Comparison of ENCODE assay signal across 10 cellular contexts in the genomic region with DNA sequence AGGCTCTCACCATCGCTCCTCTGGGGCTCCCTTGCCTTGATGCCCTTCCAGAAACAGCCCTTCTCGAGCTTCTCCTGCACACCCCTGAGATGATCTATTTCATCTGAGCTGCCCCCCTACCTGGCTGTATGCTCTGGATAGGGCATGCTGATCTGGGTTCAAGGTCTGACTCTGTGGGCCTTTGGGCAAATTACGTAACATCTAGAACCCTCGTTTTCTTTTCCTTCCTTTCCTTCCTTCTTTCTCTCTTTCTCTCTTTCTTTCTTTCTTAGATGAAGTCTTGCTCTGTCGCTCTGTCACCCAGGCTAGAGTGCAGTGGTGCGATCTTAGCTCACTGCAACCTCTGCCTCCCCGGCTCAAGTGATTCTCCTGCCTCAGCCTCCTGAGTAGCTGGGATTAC. TPM values are rescaled to one million over a fixed set of nuclear protein-coding genes. Genes with fewer than 3 reads are reported as not detected.
DNase-seq lines count a peak whose midpoint lies in the region; ATAC-seq, FAIRE-seq and TF ChIP-seq lines count a peak whose summit lies in the region.
"Had no signal": no experiment of that assay in that cellular context is flagged by ENCODE, and none has a peak within 500 bp of the region (broad histone marks: within the 10 kb centered on the region; RNA-seq: fewer than 3 reads in every experiment).

No MANE protein-coding gene starts in this region.

- H3K4me3 ChIP-seq in esophagus (ENCODE audit: low read depth in 1 of 2, low read length in 2 of 2): no peak overlapping the region
- no peak overlapping the region for H3K4me3 ChIP-seq in suprapubic skin
- no peak overlapping the region for H3K4me3 ChIP-seq in aorta (ENCODE audit: low read length in 2 of 2)
- H3K4me3 ChIP-seq: uterus had no signal

- ATAC-seq in activated T-cell treated with anti-CD3 and anti-CD28 coated beads, Interleukin-2, amount 50 U/mL, for 72 hours (replicated peaks in 1 of 2): no peak
- ATAC-seq in T-helper 17 cell (no peak), aorta (ENCODE audit: low FRiP score) (no peak)

- no peaks in the 10 kb centered on the region for H3K27me3 ChIP-seq in esophagus (ENCODE audit: control insufficient read depth in 1 of 2, insufficient read depth in 2 of 2, low read length in 2 of 2)
- no peaks in the 10 kb centered on the region for H3K27me3 ChIP-seq in suprapubic skin
- no peaks in the 10 kb centered on the region for H3K27me3 ChIP-seq in aorta (ENCODE audit: control insufficient read depth in 1 of 2, insufficient read depth in 2 of 2, low read length in 1 of 2)
- H3K27me3 ChIP-seq: uterus had no signal

- H3K27ac ChIP-seq in esophagus (ENCODE audit: low read depth in 2 of 2, low read length in 1 of 2) (peak overlapping the region; percentile 5 to 79), suprapubic skin (peak overlapping the region; percentile 2), aorta (ENCODE audit: low read depth in 1 of 2, low read length in 2 of 2) (no peak overlapping the region)

- H3K9me3 Mint-ChIP-seq in activated T-cell treated with anti-CD3 and anti-CD28 coated beads, Interleukin-2, amount 50 U/mL, for 72 hours: no peaks in the 10 kb centered on the region

- TF ChIP-seq POLR2A in suprapubic skin (IDR thresholded peaks at IDR 0.05): no peak
- TF ChIP-seq POLR2A in H54 (IDR thresholded peaks at IDR 0.05; ENCODE audit: low read depth, low read length): no peak

- TF ChIP-seq CTCF in suprapubic skin (IDR thresholded peaks at IDR 0.05): no peak

- H3K4me1 ChIP-seq in esophagus (ENCODE audit: control insufficient read depth in 2 of 2, insufficient read depth in 2 of 2, low read length in 1 of 2) (peaks cover 3 to 10% of the 10 kb centered on the region in 2 donors), suprapubic skin (peaks cover 52% of the 10 kb centered on the region), aorta (ENCODE audit: control insufficient read depth in 1 of 2, insufficient read depth in 2 of 2, low read length in 2 of 2) (no peaks in the 10 kb centered on the region)
- H3K4me1 ChIP-seq: uterus had no signal

- peak overlapping the region; percentile 82 to 86 for H3K4me3 Mint-ChIP-seq in activated T-cell treated with anti-CD3 and anti-CD28 coated beads, Interleukin-2, amount 50 U/mL, for 72 hours
- peak overlapping the region; percentile 78 for H3K4me3 Mint-ChIP-seq in T-helper 17 cell

- FAIRE-seq in H54 (lab: Jason Lieb, UNC): no peak

- DNase-seq in activated T-cell treated with anti-CD3 and anti-CD28 coated beads, Interleukin-2, amount 50 U/mL, for 72 hours: no peak
- no peak for DNase-seq in activated T-cell treated with anti-CD3 and anti-CD28 coated beads, Interleukin-2, amount 50 U/mL, for 48 hours
- DNase-seq in T-helper 17 cell (no peak), suprapubic skin (ENCODE audit: low spot score in 2 of 2) (no peak), H54 (ENCODE audit: insufficient read length, low spot score) (no peak), aorta (no peak), EL (no peak)
- DNase-seq: MM.1S, uterus had no signal

- peaks cover 5 to 12% of the 10 kb centered on the region in 2 donors for H3K36me3 Mint-ChIP-seq in activated T-cell treated with anti-CD3 and anti-CD28 coated beads, Interleukin-2, amount 50 U/mL, for 72 hours (ENCODE audit: insufficient read depth in 2 of 2)
- H3K36me3 Mint-ChIP-seq in T-helper 17 cell (ENCODE audit: low read depth): no peaks in the 10 kb centered on the region

- WGBS in esophagus, 2 donors: 76 to 77% methylated on average over 7 of the region's 7 CpGs
- WGBS in suprapubic skin: 80% methylated on average over 7 of the region's 7 CpGs
- 91 to 93% methylated on average over 7 of the region's 7 CpGs for WGBS in aorta, 2 donors

- no peak for TF ChIP-seq EP300 in suprapubic skin (IDR thresholded peaks at IDR 0.05)

- no peaks in the 10 kb centered on the region for H3K27me3 Mint-ChIP-seq in activated T-cell treated with anti-CD3 and anti-CD28 coated beads, Interleukin-2, amount 50 U/mL, for 72 hours (ENCODE audit: low read depth)
- H3K27me3 Mint-ChIP-seq in T-helper 17 cell: no peaks in the 10 kb centered on the region

- intact Hi-C loops in aorta (cut with DNase I): no loop called here

- H3K9me3 ChIP-seq in T-helper 17 cell (ENCODE audit: control insufficient read depth, low read length, poor library complexity, severe bottlenecking) (no peaks in the 10 kb centered on the region), esophagus (ENCODE audit: control insufficient read depth in 2 of 2, insufficient read depth in 1 of 2, low read depth in 1 of 2, low read length in 1 of 2) (no peaks in the 10 kb centered on the region), suprapubic skin (no peaks in the 10 kb centered on the region), aorta (ENCODE audit: control insufficient read depth, low read length) (no peaks in the 10 kb centered on the region)
- H3K9me3 ChIP-seq: uterus had no signal

- H3K36me3 ChIP-seq in esophagus (ENCODE audit: control insufficient read depth in 2 of 2, insufficient read depth in 2 of 2, low read length in 1 of 2) (peaks cover 0 to 10% of the 10 kb centered on the region in 2 donors), suprapubic skin (peaks cover 40% of the 10 kb centered on the region), aorta (ENCODE audit: control insufficient read depth in 1 of 2, insufficient read depth in 2 of 2, low read length in 1 of 2) (no peaks in the 10 kb centered on the region)
- H3K36me3 ChIP-seq: uterus had no signal

- peaks cover 85% of the 10 kb centered on the region for H3K4me1 Mint-ChIP-seq in activated T-cell treated with anti-CD3 and anti-CD28 coated beads, Interleukin-2, amount 50 U/mL, for 72 hours (ENCODE audit: low read depth)
- H3K4me1 Mint-ChIP-seq in T-helper 17 cell: peaks cover 48% of the 10 kb centered on the region

- peak overlapping the region; percentile 57 for H3K27ac Mint-ChIP-seq in activated T-cell treated with anti-CD3 and anti-CD28 coated beads, Interleukin-2, amount 50 U/mL, for 72 hours
- H3K27ac Mint-ChIP-seq in T-helper 17 cell: peak overlapping the region; percentile 96

RNA-seq across cellular contexts. Expression of a gene that starts 20.3 kb away (rescaled TPM):
- total RNA-seq in activated T-cell treated with anti-CD3 and anti-CD28 coated beads, Interleukin-2, amount 50 U/mL, for 72 hours: 10 to 100 TPM in 1 of 2 donors, 1 to 10 TPM in 1; 9.9 to 10.6 TPM
- total RNA-seq in T-helper 17 cell: 1 to 10 TPM in 1 of 2 donors, under 1 TPM in 1; 0.77 to 1.7 TPM
- polyA plus RNA-seq in esophagus: 10 to 100 TPM; 25.4 to 74.8 TPM
- total RNA-seq in suprapubic skin: 1,000 to 10,000 TPM in 2 of 4 donors, 100 to 1,000 TPM in 2; 730 to 1,745 (median 1,078) TPM
- total RNA-seq in aorta: under 1 TPM in 1 of 2 donors, not detected in 1; 0.39 TPM
- polyA plus RNA-seq in aorta: under 1 TPM in 1 of 2 donors, not detected in 1; 0.05 TPM

RNA-seq across cellular contexts. Expression of a gene that starts 37.9 kb away (rescaled TPM):
- total RNA-seq in activated T-cell treated with anti-CD3 and anti-CD28 coated beads, Interleukin-2, amount 50 U/mL, for 72 hours: 10 to 100 TPM; 47.1 to 58.4 TPM
- total RNA-seq in T-helper 17 cell: 1 to 10 TPM; 5.7 to 7.0 TPM
- polyA plus RNA-seq in esophagus: 10 to 100 TPM; 34.1 to 80.6 TPM
- total RNA-seq in suprapubic skin: 10 to 100 TPM; 45.0 to 88.8 (median 74.6) TPM
- 1,000 to 10,000 TPM in 1 of 2 donors, 100 to 1,000 TPM in 1; 799 to 1,001 TPM for total RNA-seq in aorta
- 100 to 1,000 TPM in 1 of 2 donors, 10 to 100 TPM in 1; 99.2 to 457 TPM for polyA plus RNA-seq in aorta

Comparison
In these comparisons a context has a peak if more than half of its experiments do, and no peak if none do; other contexts are left out.
1. H3K27ac ChIP-seq: peak in esophagus (2 of 2) and suprapubic skin (single experiment); none in aorta (0 of 2).
2. RNA of a gene that starts 20.3 kb away (total RNA-seq): 730 to 1,745 TPM in suprapubic skin; 9.9 to 10.6 TPM in activated T-cell treated with anti-CD3 and anti-CD28 coated beads, Interleukin-2, amount 50 U/mL, for 72 hours, 0.77 to 1.7 TPM in T-helper 17 cell and 0.39 TPM in aorta; every median in the first group is over 10 times any median in the second.
3. RNA of a gene that starts 37.9 kb away (total RNA-seq): 799 to 1,001 TPM in aorta; 45.0 to 88.8 TPM in suprapubic skin, 47.1 to 58.4 TPM in activated T-cell treated with anti-CD3 and anti-CD28 coated beads, Interleukin-2, amount 50 U/mL, for 72 hours and 5.7 to 7.0 TPM in T-helper 17 cell; every median in the first group is over 4 times any median in the second.